ENCODE assay signal across 8 cellular contexts in the genomic region with DNA sequence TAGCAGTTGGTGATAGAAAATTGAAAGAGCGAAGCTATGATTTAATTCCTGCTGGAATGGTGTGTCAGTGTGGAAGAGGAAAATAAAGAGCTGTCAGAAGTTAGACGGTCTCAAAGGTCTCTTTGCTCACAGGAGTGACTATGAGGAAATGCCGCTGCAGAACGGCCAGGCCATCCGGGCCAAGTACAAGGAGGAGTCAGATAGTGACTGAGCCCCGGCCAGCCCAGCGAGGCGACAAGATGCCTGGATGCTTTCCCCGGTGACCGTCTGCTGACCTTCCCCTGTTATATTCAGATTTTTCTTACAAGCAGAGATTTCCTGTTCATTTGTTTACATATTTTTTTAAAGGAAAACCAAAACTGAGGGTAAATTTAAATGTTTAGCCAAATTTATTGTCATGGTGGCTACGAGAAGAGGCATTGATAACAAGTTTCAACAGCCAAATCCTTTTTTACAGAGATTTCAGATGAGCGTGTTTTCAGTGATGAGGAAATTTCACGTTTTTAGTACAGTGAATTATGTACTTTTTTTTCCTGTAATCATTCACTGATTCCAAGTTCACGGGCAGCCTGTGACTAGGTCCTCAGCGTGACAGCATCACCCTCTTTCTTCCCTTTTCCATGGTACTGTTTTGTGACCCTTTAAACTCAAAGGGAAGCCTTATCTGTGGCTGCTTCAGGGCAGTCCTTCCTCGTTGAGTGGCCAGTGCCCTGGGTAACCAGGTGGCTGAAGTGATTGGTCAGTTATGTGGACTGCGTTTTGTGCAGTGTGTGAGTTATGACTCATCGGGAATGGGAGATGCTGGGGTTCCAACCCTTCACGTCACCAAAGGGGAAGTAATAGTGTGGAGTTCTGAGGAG. TPM values are rescaled to one million over a fixed set of nuclear protein-coding genes. Genes with fewer than 3 reads are reported as not detected.
DNase-seq lines count a peak whose midpoint lies in the region; ATAC-seq, FAIRE-seq and TF ChIP-seq lines count a peak whose summit lies in the region.

No MANE protein-coding gene starts in this region.

- H3K9me2 ChIP-seq in OCI-LY7 (ENCODE audit: insufficient read depth, low read length): no peaks in the 10 kb centered on the region

- POLR2A ChIA-PET in OCI-LY7 (lab: Charles Lee): interaction anchor here (1.3 kb wide), 2 partner anchors 10 to 12 kb away, joined by 3 to 5 read pairs; a partner anchor contains a TSS

- peaks cover 62% of the 10 kb centered on the region for H3K4me1 Mint-ChIP-seq in stimulated activated effector memory CD8-positive, alpha-beta T cell treated with anti-CD3 and anti-CD28 coated beads, Interleukin-12 subunit alpha, Interleukin-12 subunit beta, amount 100 ng/mL, for 72 hours

- peaks cover 55% of the 10 kb centered on the region; the same call in 1 of the 2 replicates for H3K36me3 ChIP-seq in OCI-LY7 (ENCODE audit: insufficient read depth, low read length)

- H3K27ac ChIP-seq in OCI-LY7 (ENCODE audit: low read depth, low read length, poor library complexity, severe bottlenecking): no peak overlapping the region

- no peaks in the 10 kb centered on the region for H4K20me1 ChIP-seq in OCI-LY7 (ENCODE audit: insufficient read depth, low read length)

- no peaks in the 10 kb centered on the region for H3K9me3 ChIP-seq in OCI-LY7 (ENCODE audit: low read length)

- intact Hi-C loops in OCI-LY7 (cut with micrococcal nuclease; ENCODE audit: unreplicated experiment): no loop called here

- no TSS peak for BruUV-seq in OCI-LY7 (replicated peaks; lab: Mats Ljungman, UMichigan)

- no peaks in the 10 kb centered on the region for H3K9me3 Mint-ChIP-seq in stimulated activated effector memory CD8-positive, alpha-beta T cell treated with anti-CD3 and anti-CD28 coated beads, Interleukin-12 subunit alpha, Interleukin-12 subunit beta, amount 100 ng/mL, for 72 hours

- H3K4me3 ChIP-seq in OCI-LY7 (ENCODE audit: low read depth, low read length, poor library complexity, severe bottlenecking): no peak overlapping the region

- H3K4me3 Mint-ChIP-seq in stimulated activated effector memory CD8-positive, alpha-beta T cell treated with anti-CD3 and anti-CD28 coated beads, Interleukin-12 subunit alpha, Interleukin-12 subunit beta, amount 100 ng/mL, for 72 hours: no peak overlapping the region

- no peak for ATAC-seq in stimulated activated effector memory CD8-positive, alpha-beta T cell treated with anti-CD3 and anti-CD28 coated beads, Interleukin-12 subunit alpha, Interleukin-12 subunit beta, amount 100 ng/mL, for 72 hours
- ATAC-seq in HG02970 (IDR thresholded peaks at IDR 0.05; ENCODE audit: low FRiP score, unreplicated experiment): no peak

- H3K4me1 ChIP-seq in OCI-LY7 (ENCODE audit: insufficient read depth, low read length, poor library complexity, severe bottlenecking): no peaks in the 10 kb centered on the region

- peak overlapping the region; percentile 84 for H3K27ac Mint-ChIP-seq in stimulated activated effector memory CD8-positive, alpha-beta T cell treated with anti-CD3 and anti-CD28 coated beads, Interleukin-12 subunit alpha, Interleukin-12 subunit beta, amount 100 ng/mL, for 72 hours

- FAIRE-seq in islet of Langerhans (lab: Jason Lieb, UNC): peak; percentile 82

- H3K79me2 ChIP-seq in OCI-LY7 (ENCODE audit: insufficient read depth, low read depth, low read length): no peaks in the 10 kb centered on the region

- TF ChIP-seq CTCF in OCI-LY7 (conservative IDR thresholded peaks at IDR 0.05; ENCODE audit: low read length): no peak

- H3K36me3 Mint-ChIP-seq in stimulated activated effector memory CD8-positive, alpha-beta T cell treated with anti-CD3 and anti-CD28 coated beads, Interleukin-12 subunit alpha, Interleukin-12 subunit beta, amount 100 ng/mL, for 72 hours: peaks cover 93% of the 10 kb centered on the region

- H2AFZ ChIP-seq in OCI-LY7 (ENCODE audit: low read length): no peak overlapping the region

- DNase-seq in M059J (ENCODE audit: low read depth): peak; percentile 97
- peak; percentile 81 for DNase-seq in amniotic epithelial cell (ENCODE audit: low read depth)
- no peak for DNase-seq in stimulated activated effector memory CD8-positive, alpha-beta T cell treated with anti-CD3 and anti-CD28 coated beads, Interleukin-12 subunit alpha, Interleukin-12 subunit beta, amount 100 ng/mL, for 72 hours (ENCODE audit: low spot score in 2 of 2)
- no peak for DNase-seq in DMS114 treated with DMSO at 0.1 percent for 48 hours (lab: John Stamatoyannopoulos, UW; ENCODE audit: unreplicated experiment)
- DNase-seq in OCI-LY7 (ENCODE audit: low spot score): no peak
- DNase-seq in dedifferentiated amniotic fluid mesenchymal stem cell (ENCODE audit: extremely low spot score): no peak

- CTCF ChIA-PET in OCI-LY7 (lab: Charles Lee; ENCODE audit: unreplicated experiment): no interaction called here

- H3K4me2 ChIP-seq in OCI-LY7 (ENCODE audit: low read length): no peak overlapping the region

RNA-seq across cellular contexts. Expression of a gene that starts 12.6 kb away (rescaled TPM):
- total RNA-seq in M059J (2014; rRNA removed; shearing (Covaris generic)): 276 and 290 TPM in 2 replicates
- 23.9 and 29.3 TPM in 2 replicates for total RNA-seq in OCI-LY7 (2014; rRNA removed; shearing (Covaris generic))
- total RNA-seq in OCI-LY7 (2022): 45.8 and 49.2 TPM in 2 replicates

RNA-seq across cellular contexts. Expression of a gene that starts 17.9 kb away (rescaled TPM):
- 3.3 and 7.7 TPM in 2 replicates for total RNA-seq in M059J (2014; rRNA removed; shearing (Covaris generic))
- total RNA-seq in OCI-LY7 (2014; rRNA removed; shearing (Covaris generic)): 0.32 TPM in 1 of 2 replicates, not detected in the other
- 0.89 TPM in 2 replicates for total RNA-seq in OCI-LY7 (2022)

Comparison
In these comparisons a context has a peak if more than half of its experiments do, and no peak if none do; other contexts are left out.
1. DNase-seq: peak in M059J (single experiment) and amniotic epithelial cell (single experiment); none in stimulated activated effector memory CD8-positive, alpha-beta T cell treated with anti-CD3 and anti-CD28 coated beads, Interleukin-12 subunit alpha, Interleukin-12 subunit beta, amount 100 ng/mL, for 72 hours (0 of 2), DMS114 treated with DMSO at 0.1 percent for 48 hours (single experiment), OCI-LY7 (single experiment) and dedifferentiated amniotic fluid mesenchymal stem cell (single experiment).